8 cellular contexts compared by ENCODE assay signal in genomic region chrX:154732421-154733071, GRCh38. TPM values are rescaled to one million over a fixed set of nuclear protein-coding genes. Genes with fewer than 3 reads are reported as not detected.
DNase-seq lines count a peak whose midpoint lies in the region; ATAC-seq, FAIRE-seq and TF ChIP-seq lines count a peak whose summit lies in the region.
"Had no signal": no experiment of that assay in that cellular context is flagged by ENCODE, and none has a peak within 500 bp of the region (broad histone marks: within the 10 kb centered on the region; RNA-seq: fewer than 3 reads in every experiment).

No MANE protein-coding gene starts in this region.

- CTCF ChIA-PET in PC-9 (lab: Charles Lee) = no interaction called here

- no TSS peak for BruUV-seq in PC-9 (replicated peaks; lab: Mats Ljungman, UMichigan)

- H3K27ac ChIP-seq in PC-9 (no peak overlapping the region), small intestine (ENCODE audit: low read depth in 1 of 2, low read length in 1 of 2) (peak overlapping the region; percentile 37 to 77)
- H3K27ac ChIP-seq in effector memory CD4-positive, alpha-beta T cell (ENCODE audit: insufficient read depth, low read length, poor library complexity, severe bottlenecking) = peak overlapping the region; percentile 45

- in situ Hi-C loops in G401 (cut with HindIII; ENCODE audit: low sequenced_read_pairs) = no loop called here

- H3K4me1 ChIP-seq in PC-9 (replicated peaks; ENCODE audit: insufficient read depth) (peaks cover 30% of the 10 kb centered on the region), small intestine (ENCODE audit: control insufficient read depth in 2 of 2, insufficient read depth in 1 of 2, low read depth in 1 of 2, low read length in 1 of 2) (peaks cover 0 to 3% of the 10 kb centered on the region in 2 donors)
- H3K4me1 ChIP-seq in effector memory CD4-positive, alpha-beta T cell (ENCODE audit: control insufficient read depth, insufficient read depth, low read length, poor library complexity, severe bottlenecking) = peaks cover 34% of the 10 kb centered on the region

- no peaks in the 10 kb centered on the region for H3K79me2 ChIP-seq in PC-9 (ENCODE audit: low read depth)

- intact Hi-C loops in PC-9 (cut with micrococcal nuclease; ENCODE audit: unreplicated experiment) = no loop called here

- no peak overlapping the region for H2AFZ ChIP-seq in PC-9

- no peak for TF ChIP-seq CTCF in PC-9 (conservative IDR thresholded peaks at IDR 0.05)

- H3F3A ChIP-seq in PC-9 (ENCODE audit: insufficient read depth, low read depth) = peaks cover 6% of the 10 kb centered on the region; the same call in 1 of the 2 replicates

- H3K4me2 ChIP-seq in PC-9 = peak overlapping the region; percentile 68

- POLR2A ChIA-PET in PC-9 (lab: Charles Lee; ENCODE audit: unreplicated experiment) = no interaction called here

- no peaks in the 10 kb centered on the region for H3K9me2 ChIP-seq in PC-9 (ENCODE audit: insufficient read depth)

- no peak for ATAC-seq in GM21717 (IDR thresholded peaks at IDR 0.05; ENCODE audit: unreplicated experiment)

- H3K4me3 ChIP-seq in PC-9 (no peak overlapping the region; the same call in 1 of the 2 replicates), small intestine (ENCODE audit: low read depth in 1 of 2, low read length in 2 of 2) (no peak overlapping the region)
- peak overlapping the region; percentile 19 for H3K4me3 ChIP-seq in effector memory CD4-positive, alpha-beta T cell (ENCODE audit: insufficient read depth, low read depth, low read length, poor library complexity, severe bottlenecking)

- no peaks in the 10 kb centered on the region for H4K20me1 ChIP-seq in PC-9 (ENCODE audit: insufficient read depth)

- peak; percentile 57 for FAIRE-seq in GM19239 (lab: Jason Lieb, UNC)
- no peak for FAIRE-seq in small intestine (lab: Jason Lieb, UNC)

- DNase-seq in GM19239 (ENCODE audit: insufficient read length, low spot score) (no peak), PC-9 (peak in 1 of 2 experiments; percentile 78), small intestine (no peak), G401 (ENCODE audit: low spot score) (no peak), NCI-H1694 treated with DMSO at 0.1 percent for 48 hours (lab: John Stamatoyannopoulos, UW) (no peak)
- no peak for DNase-seq in effector memory CD4-positive, alpha-beta T cell
- DNase-seq: NCI-H2171 treated with DMSO at 0.1 percent for 48 hours had no signal

- H3K27me3 ChIP-seq in PC-9 (ENCODE audit: insufficient read depth, low read depth) (no peaks in the 10 kb centered on the region), small intestine (ENCODE audit: control insufficient read depth in 2 of 2, insufficient read depth in 2 of 2, low read length in 2 of 2) (no peaks in the 10 kb centered on the region)
- H3K27me3 ChIP-seq in effector memory CD4-positive, alpha-beta T cell (replicated peaks; ENCODE audit: control insufficient read depth, insufficient read depth, low read length, poor library complexity, severe bottlenecking) = no peaks in the 10 kb centered on the region

- H3K9me3 ChIP-seq in PC-9 (ENCODE audit: insufficient read depth, low read depth) = no peaks in the 10 kb centered on the region
- H3K9me3 ChIP-seq in effector memory CD4-positive, alpha-beta T cell (ENCODE audit: control insufficient read depth, low read length) = no peaks in the 10 kb centered on the region
- no peaks in the 10 kb centered on the region for H3K9me3 ChIP-seq in small intestine (ENCODE audit: control insufficient read depth, low read depth)

- H3K36me3 ChIP-seq in PC-9 (ENCODE audit: low read depth) (no peaks in the 10 kb centered on the region), small intestine (ENCODE audit: control insufficient read depth in 2 of 2, insufficient read depth in 2 of 2, low read length in 2 of 2) (no peaks in the 10 kb centered on the region)
- no peaks in the 10 kb centered on the region for H3K36me3 ChIP-seq in effector memory CD4-positive, alpha-beta T cell (ENCODE audit: control insufficient read depth, insufficient read depth, low read length)

- WGBS in small intestine, 3 donors = 46 to 70% (median 48%) methylated on average over 5 of the region's 5 CpGs

RNA-seq across cellular contexts. Expression of gene GAB3, which starts 18.3 kb away (rescaled TPM):
- 0.17 and 0.63 TPM in 2 replicates for total RNA-seq in PC-9 (2021)
- 1 to 10 TPM; 1.1 to 1.6 (median 1.1) TPM for polyA plus RNA-seq in small intestine
- not detected in 2 replicates for total RNA-seq in G401 (2014; rRNA removed; shearing (Covaris generic))

RNA-seq across cellular contexts. Expression of gene DKC1, which starts 30.1 kb away (rescaled TPM):
- 83.5 and 101 TPM in 2 replicates for total RNA-seq in PC-9 (2021)
- polyA plus RNA-seq in small intestine = 10 to 100 TPM; 12.5 to 56.0 (median 19.7) TPM
- total RNA-seq in G401 (2014; rRNA removed; shearing (Covaris generic)) = 43.6 and 56.7 TPM in 2 replicates
